8 cellular contexts compared by ENCODE assay signal in the genomic region with DNA sequence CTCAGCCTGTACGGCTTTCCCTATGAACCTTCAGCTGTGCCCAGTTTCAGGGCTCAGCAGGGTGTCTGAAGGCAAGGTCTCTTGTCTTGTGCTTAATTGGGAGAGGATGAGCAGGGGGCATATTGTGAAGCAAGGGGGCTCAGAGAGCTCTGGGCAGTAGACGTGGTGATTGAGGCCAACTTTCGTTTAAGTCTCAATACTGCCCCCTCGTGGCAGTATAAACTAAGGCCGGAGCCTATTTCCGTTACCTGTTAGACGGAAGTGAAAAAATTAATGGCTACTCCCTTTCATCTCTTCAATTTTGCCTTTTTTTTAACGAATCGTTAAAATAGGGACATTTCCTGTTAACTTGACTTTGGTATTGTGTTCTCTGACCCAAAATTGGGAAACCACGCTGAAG.
A peak's percentile ranks its signal among the peaks of the same experiment; 100 is the strongest.
DNase-seq lines count a peak whose midpoint lies in the region; ATAC-seq and TF ChIP-seq lines count a peak whose summit lies in the region.

No MANE protein-coding gene starts in this region.

- no peak overlapping the region for H4K8ac ChIP-seq in H9 (replicated peaks; ENCODE audit: insufficient read length, low read depth, low read length)

- H2BK15ac ChIP-seq in H9 (ENCODE audit: low read depth, low read length): no peak overlapping the region

- H3K23ac ChIP-seq in H9 (ENCODE audit: insufficient read length, low read depth, low read length): no peak overlapping the region

- H3K23me2 ChIP-seq in H9 (ENCODE audit: insufficient read length, low read depth, low read length, poor library complexity, severe bottlenecking): no peaks in the 10 kb centered on the region

- no peak overlapping the region for H3K56ac ChIP-seq in H9 (ENCODE audit: insufficient read length, low read depth, low read length)

- H3K27ac Mint-ChIP-seq in H9: no peak overlapping the region

- DNase-seq in ACHN (peak; percentile 52), GDM1 (lab: John Stamatoyannopoulos, UW) (peak; percentile 1), H9 (peak; percentile 62), NCI-H1105 treated with DMSO at 0.1 percent for 48 hours (lab: John Stamatoyannopoulos, UW) (peak; percentile 32), anterior cingulate cortex (lab: John Stamatoyannopoulos, UW) (peak in 45 of 58 donors; percentile 1 to 71 (median 30)), iPS DF 4.7 (ENCODE audit: extremely low read depth, low spot score) (peak; percentile 41)
- DNase-seq in stimulated activated CD8-positive, alpha-beta memory T cell treated with anti-CD3 and anti-CD28 coated beads, Interleukin-15, amount 100 ng/mL, for 48 hours (ENCODE audit: low read depth in 2 of 2): peak; percentile 3 to 7

- no peak overlapping the region for H3T11ph ChIP-seq in H9 (ENCODE audit: low read length)

- no peak overlapping the region for H3K14ac ChIP-seq in H9 (ENCODE audit: insufficient read depth, low read length)

- H2AK5ac ChIP-seq in H9 (ENCODE audit: insufficient read length, low read length): no peak overlapping the region

- H3K4me2 ChIP-seq in H9 (ENCODE audit: insufficient read depth, insufficient read length, low read length): no peak overlapping the region

- no CpG with 5 or more reads among the region's 10 CpGs for WGBS in H9 (ENCODE audit: extremely low coverage, insufficient read length, low lambda C conversion rate)

- H3K9me3 Mint-ChIP-seq in H9: no peaks in the 10 kb centered on the region

- H2BK120ac ChIP-seq in H9 (ENCODE audit: low read depth, low read length, poor library complexity, severe bottlenecking): no peak overlapping the region

- H3K27me3 ChIP-seq in H9 (ENCODE audit: insufficient read depth, low read length): no peaks in the 10 kb centered on the region

- no peak overlapping the region for H3K4ac ChIP-seq in H9 (ENCODE audit: low read depth, low read length)

- no peak overlapping the region for H2BK20ac ChIP-seq in H9 (ENCODE audit: low read depth, low read length, poor library complexity, severe bottlenecking)

- H3K18ac ChIP-seq in H9 (ENCODE audit: insufficient read length, low read depth, low read length): no peak overlapping the region

- no peaks in the 10 kb centered on the region; the same call in 1 of the 2 replicates for H3K4me1 ChIP-seq in H9 (ENCODE audit: insufficient read depth, low read length)

- in situ Hi-C loops in ACHN (cut with HindIII; ENCODE audit: low pct_ligation_motif_present, low pct_unique_long_range_greater_than_20kb, low sequenced_read_pairs): no loop called here

- H3K36me3 Mint-ChIP-seq in H9 (ENCODE audit: insufficient read depth in 1 of 3, low read depth in 3 of 3): no peaks in the 10 kb centered on the region

- peaks cover 10 to 14% of the 10 kb centered on the region in 2 experiments for H3K4me1 Mint-ChIP-seq in H9

- H3K9ac ChIP-seq in H9 (ENCODE audit: extremely low read depth, insufficient read length, low read length): no peak overlapping the region

- H2AFZ ChIP-seq in H9 (ENCODE audit: low read length): no peak overlapping the region

- no peak overlapping the region for H2BK12ac ChIP-seq in H9 (ENCODE audit: insufficient read length, low read depth, low read length)

- TF ChIP-seq CTCF in H9 (conservative IDR thresholded peaks at IDR 0.05): peak; percentile 83

- no peaks in the 10 kb centered on the region for H3K79me2 ChIP-seq in H9 (ENCODE audit: insufficient read depth, low read length)

- no peak overlapping the region for H4K5ac ChIP-seq in H9 (ENCODE audit: insufficient read length, low read depth, low read length)

- no peaks in the 10 kb centered on the region for H4K20me1 ChIP-seq in H9 (ENCODE audit: control insufficient read depth, insufficient read depth, insufficient read length)

- H3K79me1 ChIP-seq in H9 (ENCODE audit: insufficient read depth, low read depth, low read length, poor library complexity, severe bottlenecking): no peaks in the 10 kb centered on the region

- no peaks in the 10 kb centered on the region; the same call in 1 of the 2 replicates for H3K27me3 Mint-ChIP-seq in H9 (ENCODE audit: low read depth)

- no peak overlapping the region for H2BK5ac ChIP-seq in H9 (ENCODE audit: insufficient read length, low read length)

- no peak overlapping the region for H3K27ac ChIP-seq in H9 (ENCODE audit: insufficient read length, low read depth, low read length)

- H3K9me3 ChIP-seq in H9 (ENCODE audit: control insufficient read depth, low read depth, low read length): no peaks in the 10 kb centered on the region

- no peak overlapping the region for H4K91ac ChIP-seq in H9 (ENCODE audit: insufficient read length, low read depth, low read length)

- no peak for ATAC-seq in esophagus mucosa

- no peak overlapping the region for H3K4me3 Mint-ChIP-seq in H9

Comparison
In these comparisons a context has a peak if more than half of its experiments do, and no peak if none do; other contexts are left out.
1. DNase-seq: peak in every context shown above with its lines; median percentile 62 in H9; 52 in ACHN; 41 in iPS DF 4.7; 32 in NCI-H1105 treated with DMSO at 0.1 percent for 48 hours; 30 in anterior cingulate cortex; 5 in stimulated activated CD8-positive, alpha-beta memory T cell treated with anti-CD3 and anti-CD28 coated beads, Interleukin-15, amount 100 ng/mL, for 48 hours; 1 in GDM1.